9 cellular contexts compared by ENCODE assay signal in the genomic region with DNA sequence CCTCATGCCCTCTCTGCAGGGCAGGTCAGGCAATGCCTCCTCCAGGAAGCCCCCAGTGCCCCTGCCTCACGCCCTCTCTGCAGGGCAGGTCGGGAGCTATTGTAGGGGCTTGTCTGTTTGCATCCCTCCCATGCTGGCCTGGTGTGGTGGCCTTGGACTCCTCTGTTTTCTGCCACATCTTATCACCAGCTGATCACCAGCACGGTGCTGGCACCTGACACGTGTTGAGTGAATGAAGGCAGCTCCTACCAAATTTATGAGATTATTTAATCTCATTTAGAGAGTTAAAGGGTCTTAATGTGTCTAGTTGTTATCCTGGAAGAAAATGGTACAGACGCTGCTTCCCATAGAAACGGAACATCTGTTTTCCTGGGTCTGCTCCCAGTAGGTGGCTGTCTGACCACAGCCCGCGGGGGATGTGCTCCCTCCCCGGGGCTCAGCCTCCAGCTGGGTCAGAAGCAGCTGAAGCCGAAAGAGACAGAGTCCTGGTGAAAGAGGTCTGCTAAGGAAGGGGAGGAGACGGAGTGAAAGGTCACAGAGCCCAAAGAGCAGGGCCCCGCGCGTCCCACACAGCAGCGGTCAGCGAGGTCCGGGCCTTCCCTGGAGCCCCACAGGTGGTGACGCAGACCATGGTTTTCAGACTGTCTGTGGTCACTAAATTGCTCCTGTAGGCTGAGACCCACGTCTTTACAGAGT. TPM values are rescaled to one million over a fixed set of nuclear protein-coding genes. Genes with fewer than 3 reads are reported as not detected.
DNase-seq lines count a peak whose midpoint lies in the region; ATAC-seq, FAIRE-seq and TF ChIP-seq lines count a peak whose summit lies in the region.
"Had no signal": no experiment of that assay in that cellular context is flagged by ENCODE, and none has a peak within 500 bp of the region (broad histone marks: within the 10 kb centered on the region; RNA-seq: fewer than 3 reads in every experiment).

No MANE protein-coding gene starts in this region.

- H3K9ac ChIP-seq in GM12878 (ENCODE audit: control insufficient read depth, insufficient read depth, low read length) = no peak overlapping the region

- peak; percentile 41 for FAIRE-seq in GM12878 (lab: Jason Lieb, UNC)

- RAD21 ChIA-PET in GM12878 (lab: Charles Lee; ENCODE audit: unreplicated experiment) = no interaction called here

- ATAC-seq in GM12878 (no peak; the same call in 2 of the 3 replicates), memory B cell (ENCODE audit: low read depth) (no peak), upper lobe of left lung (ENCODE audit: low FRiP score in 2 of 2) (peak in 1 of 2 donors; percentile 22), HG02938 (IDR thresholded peaks at IDR 0.05; ENCODE audit: unreplicated experiment) (no peak), esophagus mucosa (no peak)

- peaks cover 3% of the 10 kb centered on the region for H3K36me3 Mint-ChIP-seq in activated naive CD4-positive, alpha-beta T cell treated with anti-CD3 and anti-CD28 coated beads, Interleukin-2, amount 50 U/mL, for 24 hours
- H3K36me3 Mint-ChIP-seq in activated naive CD4-positive, alpha-beta T cell treated with anti-CD3 and anti-CD28 coated beads, Interleukin-2, amount 10 ng/mL, durations not matched to agents 7 days and 5 days = peaks cover 63% of the 10 kb centered on the region
- H3K36me3 Mint-ChIP-seq in memory B cell = peaks cover 23% of the 10 kb centered on the region

- H3K4me1 ChIP-seq in GM12878 (ENCODE audit: control insufficient read depth, insufficient read depth, low read length) = peaks cover 40% of the 10 kb centered on the region
- peaks cover 9 to 22% (median 14%) of the 10 kb centered on the region in 4 donors for H3K4me1 ChIP-seq in upper lobe of left lung

- no peak overlapping the region for H3K4me3 Mint-ChIP-seq in activated naive CD4-positive, alpha-beta T cell treated with anti-CD3 and anti-CD28 coated beads, Interleukin-2, amount 50 U/mL, for 24 hours
- no peak overlapping the region for H3K4me3 Mint-ChIP-seq in activated naive CD4-positive, alpha-beta T cell treated with anti-CD3 and anti-CD28 coated beads, Interleukin-2, amount 10 ng/mL, durations not matched to agents 7 days and 5 days
- H3K4me3 Mint-ChIP-seq in memory B cell = peak overlapping the region; percentile 56

- POLR2A ChIA-PET in GM12878 (lab: Charles Lee) = no interaction called here

- H3K27ac ChIP-seq in GM12878 (ENCODE audit: control insufficient read depth, insufficient read depth) (peak overlapping the region; percentile 58; the same call in 1 of the 2 replicates), upper lobe of left lung (peak overlapping the region in 3 of 4 donors; percentile 17 to 67 (median 27))

- TF ChIP-seq CTCF in GM12878 (IDR thresholded peaks at IDR 0.05 in 2 of 3, conservative IDR thresholded peaks at IDR 0.05 in 1 of 3; ENCODE audit: control insufficient read depth in 2 of 3, extremely low read depth in 1 of 3, insufficient read depth in 1 of 3, low read depth in 3 of 3, low read length in 3 of 3) = no peak
- no peak for TF ChIP-seq CTCF in upper lobe of left lung (IDR thresholded peaks at IDR 0.05)

- H3K9me3 Mint-ChIP-seq in activated naive CD4-positive, alpha-beta T cell treated with anti-CD3 and anti-CD28 coated beads, Interleukin-2, amount 50 U/mL, for 24 hours = no peaks in the 10 kb centered on the region
- H3K9me3 Mint-ChIP-seq in activated naive CD4-positive, alpha-beta T cell treated with anti-CD3 and anti-CD28 coated beads, Interleukin-2, amount 10 ng/mL, durations not matched to agents 7 days and 5 days = no peaks in the 10 kb centered on the region
- no peaks in the 10 kb centered on the region for H3K9me3 Mint-ChIP-seq in memory B cell

- peak overlapping the region; percentile 64 for H3K4me2 ChIP-seq in GM12878 (ENCODE audit: control insufficient read depth, insufficient read depth)

- peaks cover 5% of the 10 kb centered on the region for H3K4me1 Mint-ChIP-seq in activated naive CD4-positive, alpha-beta T cell treated with anti-CD3 and anti-CD28 coated beads, Interleukin-2, amount 50 U/mL, for 24 hours
- peaks cover 2% of the 10 kb centered on the region for H3K4me1 Mint-ChIP-seq in activated naive CD4-positive, alpha-beta T cell treated with anti-CD3 and anti-CD28 coated beads, Interleukin-2, amount 10 ng/mL, durations not matched to agents 7 days and 5 days
- peaks cover 51% of the 10 kb centered on the region for H3K4me1 Mint-ChIP-seq in memory B cell

- H3K79me2 ChIP-seq in GM12878 (ENCODE audit: control insufficient read depth, insufficient read depth, low read length) = no peaks in the 10 kb centered on the region; the same call in 1 of the 2 replicates

- BruUV-seq in GM12878 (replicated peaks; lab: Mats Ljungman, UMichigan) = no TSS peak

- no peak overlapping the region for H3K4me3 ChIP-seq in GM12878
- no peak overlapping the region for H3K4me3 ChIP-seq in upper lobe of left lung
- H3K4me3 ChIP-seq: adrenal gland had no signal

- intact Hi-C loops in GM12878 (cut with micrococcal nuclease; ENCODE audit: unreplicated experiment) = loop anchor here (2.0 kb wide), 1 partner anchor 41 kb away; no protein-coding TSS in a partner anchor

- no peaks in the 10 kb centered on the region for H3K27me3 Mint-ChIP-seq in activated naive CD4-positive, alpha-beta T cell treated with anti-CD3 and anti-CD28 coated beads, Interleukin-2, amount 50 U/mL, for 24 hours
- H3K27me3 Mint-ChIP-seq in activated naive CD4-positive, alpha-beta T cell treated with anti-CD3 and anti-CD28 coated beads, Interleukin-2, amount 10 ng/mL, durations not matched to agents 7 days and 5 days = no peaks in the 10 kb centered on the region
- no peaks in the 10 kb centered on the region for H3K27me3 Mint-ChIP-seq in memory B cell

- DNase-seq in activated naive CD4-positive, alpha-beta T cell treated with anti-CD3 and anti-CD28 coated beads, Interleukin-2, amount 10 ng/mL, durations not matched to agents 7 days and 5 days = no peak
- no peak for DNase-seq in GM12878 (ENCODE audit: low read depth, low spot score)
- DNase-seq in memory B cell (ENCODE audit: low spot score in 2 of 2) = no peak
- DNase-seq in upper lobe of left lung = peak in 1 of 2 donors; percentile 57
- no peak for DNase-seq in stimulated activated CD8-positive, alpha-beta memory T cell treated with anti-CD3 and anti-CD28 coated beads, Interleukin-4, amount 100 ng/mL, for 48 hours
- DNase-seq: adrenal gland had no signal

- 46% methylated on average over 19 of the region's 19 CpGs for WGBS in GM12878 (ENCODE audit: insufficient coverage, insufficient replicate concordance, low lambda C conversion rate, missing lambda C conversion rate)
- WGBS in upper lobe of left lung, 2 donors = 76 to 81% methylated on average over 19 of the region's 19 CpGs

- CTCF ChIA-PET in activated naive CD4-positive, alpha-beta T cell treated with anti-CD3 and anti-CD28 coated beads, Interleukin-2, amount 10 ng/mL, durations not matched to agents 7 days and 5 days (lab: Charles Lee) = no interaction called here
- CTCF ChIA-PET in GM12878 (lab: Yijun Ruan, JAX) = no interaction called here

- in situ Hi-C loops in GM12878 (cut with MboI) = no loop called here

- no peak for TF ChIP-seq RAD21 in GM12878 (IDR thresholded peaks at IDR 0.05; ENCODE audit: insufficient read depth, low read depth, low read length)

- H3K36me3 ChIP-seq in GM12878 (ENCODE audit: control insufficient read depth in 2 of 2, insufficient read depth in 2 of 2, low read length in 1 of 2) = peaks cover 8 to 32% of the 10 kb centered on the region in 2 experiments
- peaks cover 0 to 40% (median 32%) of the 10 kb centered on the region in 4 donors for H3K36me3 ChIP-seq in upper lobe of left lung

- SMC1A ChIA-PET in GM12878 (lab: Charles Lee; ENCODE audit: uncharacterized antibody, unreplicated experiment) = interaction anchor here (0.7 to 1.3 kb wide), 2 partner anchors 9 to 21 kb away, joined by 3 read pairs; no protein-coding TSS in a partner anchor

- H3K27me3 ChIP-seq in GM12878 (replicated peaks in 1 of 2; ENCODE audit: control insufficient read depth in 2 of 2, insufficient read depth in 2 of 2, low read length in 1 of 2) (no peaks in the 10 kb centered on the region), upper lobe of left lung (no peaks in the 10 kb centered on the region)
- H3K27me3 ChIP-seq: adrenal gland had no signal

- no peak overlapping the region for H2AFZ ChIP-seq in GM12878 (ENCODE audit: control insufficient read depth, low read depth, low read length)

- no peak for TF ChIP-seq EP300 in GM12878 (IDR thresholded peaks at IDR 0.05; ENCODE audit: borderline replicate concordance in 1 of 2, control insufficient read depth in 1 of 2, low read depth in 2 of 2, low read length in 2 of 2)
- no peak for TF ChIP-seq EP300 in upper lobe of left lung (IDR thresholded peaks at IDR 0.05)

- H3K9me3 ChIP-seq in GM12878 (replicated peaks; ENCODE audit: control insufficient read depth, insufficient read depth, low read length) (no peaks in the 10 kb centered on the region), upper lobe of left lung (no peaks in the 10 kb centered on the region)
- H3K9me3 ChIP-seq: adrenal gland had no signal

- TF ChIP-seq POLR2A in GM12878 (IDR thresholded peaks at IDR 0.05; ENCODE audit: low read depth, low read length) (no peak), upper lobe of left lung (IDR thresholded peaks at IDR 0.05) (no peak)

- peak overlapping the region; percentile 68 for H3K27ac Mint-ChIP-seq in activated naive CD4-positive, alpha-beta T cell treated with anti-CD3 and anti-CD28 coated beads, Interleukin-2, amount 50 U/mL, for 24 hours
- no peak overlapping the region for H3K27ac Mint-ChIP-seq in activated naive CD4-positive, alpha-beta T cell treated with anti-CD3 and anti-CD28 coated beads, Interleukin-2, amount 10 ng/mL, durations not matched to agents 7 days and 5 days
- peak overlapping the region; percentile 74 for H3K27ac Mint-ChIP-seq in memory B cell

- no peaks in the 10 kb centered on the region for H4K20me1 ChIP-seq in GM12878 (ENCODE audit: control insufficient read depth, insufficient read depth)

RNA-seq across cellular contexts. Expression of gene C13orf46, which starts 51.7 kb away (rescaled TPM):
- 0.20 and 0.21 TPM in 2 replicates for total RNA-seq in GM12878 (2013; cell fraction: nucleolus; rRNA removed)
- total RNA-seq in GM12878 (2014; rRNA removed) (not detected in 2 replicates), GM12878 (2014; rRNA removed; fragmentation: Illumina TruSeq; extraction: Trizol) (not detected in 2 replicates), GM12878 (2021) (0.08 and 0.18 TPM in 2 replicates), upper lobe of left lung (10 to 100 TPM in 5 of 6 donors, 1 to 10 TPM in 1; 5.5 to 44.0 (median 14.7) TPM), esophagus mucosa (0.08 TPM)
- polyA plus RNA-seq in GM12878 (2011; ENCODE audit: low read depth) = not detected
- polyA plus RNA-seq in GM12878 (2011; rRNA removed) (0.04 TPM in 1 of 2 replicates, not detected in the other), GM12878 (2014; fragmentation: Illumina TruSeq; extraction: Trizol) (0.13 TPM in 1 of 2 replicates, not detected in the other), GM12878 (2014; fragmentation: Nextera tagmentation; extraction: Ambion mirVana) (not detected), GM12878 (2014; rRNA removed) (0.01 and 0.18 TPM in 2 replicates), GM12878 (2016; fragmentation: Nextera tagmentation; extraction: Ambion mirVana) (not detected)
- polyA plus RNA-seq in GM12878 (2011; cell fraction: cytosol; rRNA removed) = 0.03 and 0.06 TPM in 2 replicates
- polyA plus RNA-seq in GM12878 (2011; cell fraction: nucleus; rRNA removed) = 0.55 and 0.61 TPM in 2 replicates
- polyA plus RNA-seq in GM12878 (2012) = 0.03 and 0.07 TPM in 2 replicates
- 0.31 and 0.37 TPM in 2 replicates for polyA minus RNA-seq in GM12878 (2011; rRNA and poly(A)+ RNA removed)
- polyA minus RNA-seq in GM12878 (2011; cell fraction: cytosol; rRNA and poly(A)+ RNA removed) = not detected in 2 replicates
- polyA minus RNA-seq in GM12878 (2011; cell fraction: nucleus; rRNA and poly(A)+ RNA removed) = 0.24 and 0.48 TPM in 2 replicates
